In genomic region chr17:57432507-57433277, GRCh38 we compare ENCODE assay signal across 19 cellular contexts.
DNase-seq lines count a peak whose midpoint lies in the region; ATAC-seq and TF ChIP-seq lines count a peak whose summit lies in the region.
"Had no signal": no experiment of that assay in that cellular context is flagged by ENCODE, and none has a peak within 500 bp of the region (broad histone marks: within the 10 kb centered on the region; RNA-seq: fewer than 3 reads in every experiment).

No MANE protein-coding gene starts in this region.

- H3K9ac ChIP-seq in IMR-90 (ENCODE audit: low read depth, low read length) (no peak overlapping the region), trophoblast cell (ENCODE audit: low read length) (no peak overlapping the region)

- H2BK5ac ChIP-seq in IMR-90 (ENCODE audit: low read depth, low read length, poor library complexity, severe bottlenecking): no peak overlapping the region
- peak overlapping the region; percentile 93 for H2BK5ac ChIP-seq in trophoblast cell (ENCODE audit: low read depth, low read length, poor library complexity)

- H4K12ac ChIP-seq in trophoblast cell (ENCODE audit: low read depth, low read length): no peak overlapping the region

- in situ Hi-C loops in IMR-90 (cut with MboI; ENCODE audit: low sequenced_read_pairs): no loop called here

- peak in 1 of 9 donors; percentile 10 for TF ChIP-seq CTCF in heart right ventricle (IDR thresholded peaks at IDR 0.05)
- TF ChIP-seq CTCF in IMR-90 (conservative IDR thresholded peaks at IDR 0.05; ENCODE audit: low read depth, low read length): no peak

- no peak overlapping the region for H3K4me3 ChIP-seq in heart right ventricle
- H3K4me3 ChIP-seq in IMR-90 (ENCODE audit: insufficient read depth, low read depth, low read length): no peak overlapping the region
- H3K4me3 ChIP-seq in trophoblast cell (ENCODE audit: low read depth, low read length): no peak overlapping the region

- ATAC-seq in Right ventricle myocardium inferior (peak; percentile 29), heart right ventricle (no peak), IMR-90 (ENCODE audit: low read depth) (no peak), HG02610 (IDR thresholded peaks at IDR 0.05; ENCODE audit: unreplicated experiment) (no peak)

- H4K20me1 ChIP-seq in IMR-90 (ENCODE audit: insufficient read depth, low read length): no peaks in the 10 kb centered on the region

- DNase-seq in Right ventricle myocardium inferior (ENCODE audit: missing footprints) (peak; percentile 42), heart right ventricle (no peak), IMR-90 (no peak), dermis blood vessel endothelial cell (peak; percentile 16), trophoblast cell (peak; percentile 85 to 86), NCI-H524 (lab: John Stamatoyannopoulos, UW) (no peak), NCI-H146 (lab: John Stamatoyannopoulos, UW) (no peak)
- DNase-seq: ACHN; activated CD4-positive, alpha-beta T cell treated with anti-CD3 and anti-CD28 coated beads, Interleukin-2, amount 10 ng/mL, durations not matched to agents 7 days and 5 days; activated T-cell treated with anti-CD3 and anti-CD28 coated beads for 4 hours; COR-L47; GDM1; HCEC 1CT; kidney glomerular epithelial cell; NCI-H1694 treated with DMSO at 0.1 percent for 48 hours; NCI-H446; stimulated activated naive CD4-positive, alpha-beta T cell treated with Interleukin-2 at 50 U/mL for 16 hours; T1000 had no signal

- H3K4me1 ChIP-seq in heart right ventricle: peaks cover 0 to 13% (median 1%) of the 10 kb centered on the region in 9 donors
- no peaks in the 10 kb centered on the region for H3K4me1 ChIP-seq in IMR-90 (ENCODE audit: control insufficient read depth, insufficient read depth, low read length)
- H3K4me1 ChIP-seq in trophoblast cell (ENCODE audit: control insufficient read depth in 1 of 2, insufficient read depth in 2 of 2, low read length in 2 of 2): peaks cover 28 to 36% of the 10 kb centered on the region in 2 experiments

- H3K79me1 ChIP-seq in IMR-90 (ENCODE audit: low read depth in 1 of 2, low read length in 2 of 2) (peaks cover 3 to 15% of the 10 kb centered on the region in 2 experiments; a peak in 3 of 4 replicates), trophoblast cell (ENCODE audit: low read length) (peaks cover 34% of the 10 kb centered on the region)

- H2BK12ac ChIP-seq in trophoblast cell (ENCODE audit: low read length): peak overlapping the region; percentile 85

- H2AFZ ChIP-seq in IMR-90 (replicated peaks; ENCODE audit: low read length, poor library complexity): no peak overlapping the region
- peak overlapping the region; percentile 51 for H2AFZ ChIP-seq in trophoblast cell (ENCODE audit: insufficient read depth, low read length, poor library complexity)

- H3K4me2 ChIP-seq in IMR-90 (ENCODE audit: low read depth, low read length) (no peak overlapping the region), trophoblast cell (ENCODE audit: low read length) (peak overlapping the region; percentile 5)

- BruUV-seq in IMR-90 (replicated peaks; lab: Mats Ljungman, UMichigan): no TSS peak

- no peaks in the 10 kb centered on the region for H3K27me3 ChIP-seq in heart right ventricle
- no peaks in the 10 kb centered on the region for H3K27me3 ChIP-seq in IMR-90 (ENCODE audit: control insufficient read depth, insufficient read depth, low read length)
- no peaks in the 10 kb centered on the region for H3K27me3 ChIP-seq in trophoblast cell (ENCODE audit: insufficient read depth, low read length)

- H3K4ac ChIP-seq in IMR-90 (ENCODE audit: low read depth, low read length): no peak overlapping the region
- peak overlapping the region; percentile 35 for H3K4ac ChIP-seq in trophoblast cell (ENCODE audit: low read depth, low read length)

- H4K8ac ChIP-seq in IMR-90 (ENCODE audit: low read depth in 2 of 2, low read length in 2 of 2): no peak overlapping the region
- H4K8ac ChIP-seq in trophoblast cell (ENCODE audit: low read depth, low read length): peak overlapping the region; percentile 78

- peaks cover 6% of the 10 kb centered on the region for H3K79me2 ChIP-seq in trophoblast cell (ENCODE audit: control insufficient read depth, insufficient read depth, low read length, poor library complexity)

- dilution Hi-C loops in IMR-90 (cut with HindIII; ENCODE audit: low sequenced_read_pairs, unreplicated experiment): no loop called here

- no peak overlapping the region for H3K56ac ChIP-seq in IMR-90 (ENCODE audit: extremely low read depth, insufficient read depth, low read length)

- H4K91ac ChIP-seq in IMR-90 (ENCODE audit: insufficient read depth, low read depth, low read length) (no peak overlapping the region), trophoblast cell (ENCODE audit: low read depth, low read length) (peak overlapping the region; percentile 95)

- no peak overlapping the region for H2AK9ac ChIP-seq in IMR-90 (replicated peaks; ENCODE audit: low read depth, low read length, poor library complexity)

- intact Hi-C loops in Right ventricle myocardium inferior (cut with DNase I): no loop called here
- intact Hi-C loops in heart right ventricle (cut with DNase I): loop anchor here in 2 of 10 donors (10.0 kb wide), 2 partner anchors 168 to 178 kb away; partner anchors contain the start of gene MSI2 (in 1 of the 2)
- intact Hi-C loops in IMR-90 (cut with micrococcal nuclease): no loop called here

- 77 to 82% methylated on average over 19 of the region's 19 CpGs for WGBS in heart right ventricle, 2 donors
- 80% methylated on average over 11 of the region's 19 CpGs; no CpG with 5 or more reads in 1 of the 2 experiments for WGBS in IMR-90 (ENCODE audit: extremely low coverage in 2 of 2, insufficient read length in 1 of 2), 2 experiments
- WGBS in trophoblast cell (ENCODE audit: extremely low coverage, insufficient coverage, insufficient read length): no CpG with 5 or more reads among the region's 19 CpGs

- POLR2A ChIA-PET in IMR-90 (lab: Charles Lee; ENCODE audit: unreplicated experiment): no interaction called here

- H2BK15ac ChIP-seq in IMR-90 (ENCODE audit: low read depth, low read length): no peak overlapping the region

- H3K14ac ChIP-seq in IMR-90 (replicated peaks; ENCODE audit: low read depth, low read length): 0 out of 2 replicates have a peak overlapping the region, but pooled peaks have one; percentile 26
- peak overlapping the region; percentile 83 for H3K14ac ChIP-seq in trophoblast cell (ENCODE audit: low read length)

- H3K9me3 ChIP-seq in heart right ventricle (no peaks in the 10 kb centered on the region), IMR-90 (ENCODE audit: control insufficient read depth, insufficient read depth, low read length) (no peaks in the 10 kb centered on the region), trophoblast cell (ENCODE audit: insufficient read depth, low read depth, low read length) (no peaks in the 10 kb centered on the region)

- H3K36me3 ChIP-seq in heart right ventricle (no peaks in the 10 kb centered on the region), IMR-90 (ENCODE audit: control insufficient read depth, insufficient read depth, low read length) (no peaks in the 10 kb centered on the region), trophoblast cell (ENCODE audit: control insufficient read depth in 1 of 2, insufficient read depth in 2 of 2, low read length in 2 of 2) (no peaks in the 10 kb centered on the region)

- no peak for TF ChIP-seq POLR2A in IMR-90 (IDR thresholded peaks at IDR 0.05; ENCODE audit: low read depth, low read length)

- no peak overlapping the region for H2BK120ac ChIP-seq in IMR-90 (ENCODE audit: low read depth, low read length)
- H2BK120ac ChIP-seq in trophoblast cell (ENCODE audit: insufficient read depth, low read length, poor library complexity): peak overlapping the region; percentile 97

- H3K27ac ChIP-seq in heart right ventricle (no peak overlapping the region), IMR-90 (ENCODE audit: insufficient read depth, low read length) (no peak overlapping the region), trophoblast cell (ENCODE audit: low read depth, low read length) (peak overlapping the region; percentile 97)

- no peak for TF ChIP-seq RAD21 in IMR-90 (IDR thresholded peaks at IDR 0.05; ENCODE audit: low read length)

- H3K9me1 ChIP-seq in IMR-90 (ENCODE audit: insufficient read depth, low read length): no peaks in the 10 kb centered on the region; the same call in 1 of the 2 replicates

- H2AK5ac ChIP-seq in IMR-90 (ENCODE audit: low read depth, low read length) (no peak overlapping the region), trophoblast cell (ENCODE audit: low read length) (no peak overlapping the region)

- CTCF ChIA-PET in IMR-90 (lab: Yijun Ruan, JAX): interaction anchor here (1.3 kb wide), 1 partner anchor 9 kb away, joined by 3 read pairs; no protein-coding TSS in a partner anchor

- no peak overlapping the region for H2BK20ac ChIP-seq in IMR-90 (ENCODE audit: low read depth, low read length)

- no peak overlapping the region for H3K18ac ChIP-seq in IMR-90 (ENCODE audit: low read depth, low read length)
- H3K18ac ChIP-seq in trophoblast cell (ENCODE audit: low read length): peak overlapping the region; percentile 85

- H4K5ac ChIP-seq in IMR-90 (ENCODE audit: low read depth, low read length): no peak overlapping the region

- H3K23ac ChIP-seq in IMR-90 (ENCODE audit: low read depth, low read length): no peak overlapping the region
- no peak overlapping the region for H3K23ac ChIP-seq in trophoblast cell (ENCODE audit: low read length)

TF ChIP-seq in IMR-90, 13 proteins besides CTCF, POLR2A, EP300 and RAD21:
- no peak for TF ChIP-seq SMC3 (IDR thresholded peaks at IDR 0.05; ENCODE audit: low read depth, low read length)
- no peak for TF ChIP-seq MAZ (IDR thresholded peaks at IDR 0.05; ENCODE audit: borderline replicate concordance, low read depth, low read length)
- TF ChIP-seq FOS (IDR thresholded peaks at IDR 0.05; ENCODE audit: low read depth, low read length): no peak
- TF ChIP-seq USF2 (IDR thresholded peaks at IDR 0.05; ENCODE audit: low read depth, low read length): no peak
TF ChIP-seq in IMR-90: peak in this region for 0.

Comparison
In these comparisons a context has a peak if more than half of its experiments do, and no peak if none do; other contexts are left out.
1. DNase-seq: peak in Right ventricle myocardium inferior (single experiment), dermis blood vessel endothelial cell (single experiment) and trophoblast cell (2 of 2); none in heart right ventricle (0 of 2), IMR-90 (single experiment), NCI-H524 (0 of 2) and NCI-H146 (single experiment).